20 cellular contexts compared by ENCODE assay signal in genomic region chr3:43549626-43550025, GRCh38.
"Had no signal": no experiment of that assay in that cellular context is flagged by ENCODE, and none has a peak within 500 bp of the region (broad histone marks: within the 10 kb centered on the region; RNA-seq: fewer than 3 reads in every experiment).

No MANE protein-coding gene starts in this region.

- DNase-seq: cortex of kidney; dorsolateral prefrontal cortex; effector CD4-positive, alpha-beta T cell; gastrocnemius medialis; head of caudate nucleus; left ventricle myocardium superior; lower lobe of right lung; natural killer cell; right lobe of liver; small intestine; stimulated activated CD4-positive, alpha-beta T cell treated with anti-CD3 and anti-CD28 coated beads, Interleukin-12 subunit alpha, Interleukin-12 subunit beta, amount 100 ng/mL, for 4 hours; stimulated activated CD4-positive, alpha-beta T cell treated with anti-CD3 and anti-CD28 coated beads, Interleukin-2, amount 100 ng/mL, for 24 hours; stimulated activated CD4-positive, alpha-beta T cell treated with anti-CD3 and anti-CD28 coated beads, Interleukin-4, amount 100 ng/mL, for 24 hours; stimulated activated naive CD4-positive, alpha-beta T cell treated with Interleukin-2 at 50 U/mL for 16 hours; substantia nigra; upper lobe of left lung had no signal

- ATAC-seq: gastrocnemius medialis; left ventricle myocardium superior; lower lobe of right lung; natural killer cell; right lobe of liver; stimulated activated effector memory CD8-positive, alpha-beta T cell treated with anti-CD3 and anti-CD28 coated beads, Interleukin-12 subunit alpha, Interleukin-12 subunit beta, amount 100 ng/mL, for 72 hours had no signal

- H3K36me3 ChIP-seq: gastrocnemius medialis, right lobe of liver had no signal

- H3K9ac ChIP-seq: parathyroid adenoma had no signal

- H3K9me3 ChIP-seq: gastrocnemius medialis, lower lobe of right lung, right lobe of liver, thoracic aorta, upper lobe of left lung had no signal

- H3K27ac ChIP-seq: gastrocnemius medialis, lower lobe of right lung, parathyroid adenoma, right lobe of liver, thoracic aorta, tibial nerve, upper lobe of left lung had no signal

- H3K27me3 ChIP-seq: dorsolateral prefrontal cortex, gastrocnemius medialis, right lobe of liver, tibial nerve, upper lobe of left lung had no signal

- H3K4me1 ChIP-seq: gastrocnemius medialis, lower lobe of right lung, parathyroid adenoma, right lobe of liver, tibial nerve, upper lobe of left lung had no signal

- H3K4me3 ChIP-seq: dorsolateral prefrontal cortex, gastrocnemius medialis, lower lobe of right lung, right lobe of liver, thoracic aorta, tibial nerve, upper lobe of left lung had no signal
